ENCODE assay signal across 8 cellular contexts in the genomic region with DNA sequence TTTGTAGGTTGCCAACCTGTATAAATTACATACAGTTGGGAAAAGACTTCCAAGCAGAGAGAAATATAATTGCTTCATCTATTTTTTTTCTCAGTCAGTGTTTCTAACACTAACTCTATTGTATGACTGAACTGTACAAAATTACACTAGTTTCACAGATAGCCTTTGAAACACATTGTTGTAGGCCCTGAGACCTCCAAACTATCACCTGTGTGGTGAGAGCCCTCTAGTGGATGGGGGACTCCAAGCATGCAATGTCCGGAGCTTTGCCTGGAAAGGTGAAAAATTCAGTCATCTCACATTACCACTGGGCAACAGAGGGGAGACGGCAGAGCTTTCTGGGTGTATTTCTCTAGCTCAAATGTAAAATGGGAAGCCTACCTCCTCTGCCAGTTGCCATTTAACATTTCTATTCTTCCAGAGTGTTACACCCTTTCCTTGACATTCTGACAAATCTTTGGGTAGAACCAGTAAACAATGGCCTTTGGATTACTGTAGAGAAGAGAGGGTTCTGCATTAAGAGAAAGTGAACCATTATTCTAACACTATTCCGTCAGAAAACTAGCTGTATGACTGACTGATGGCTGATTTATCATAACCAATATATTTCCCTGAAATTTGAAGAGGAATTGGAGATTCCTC.
DNase-seq lines count a peak whose midpoint lies in the region; ATAC-seq and TF ChIP-seq lines count a peak whose summit lies in the region.

No MANE protein-coding gene starts in this region.

- no peaks in the 10 kb centered on the region for H3K36me3 Mint-ChIP-seq in memory B cell

- DNase-seq in 8988T (peak; percentile 8), HEK293T (ENCODE audit: extremely low spot score) (peak; percentile 65), LNCaP clone FGC (ENCODE audit: low read depth) (peak; percentile 30), RWPE1 (ENCODE audit: low spot score) (peak; percentile 69), dorsolateral prefrontal cortex (peak in 3 of 10 donors; percentile 15 to 40 (median 28)), memory B cell (ENCODE audit: low spot score in 2 of 2) (peak; percentile 16 to 32)

- no peaks in the 10 kb centered on the region for H3K27me3 Mint-ChIP-seq in memory B cell

- intact Hi-C loops in dorsolateral prefrontal cortex (cut with DNase I): no loop called here

- H3K4me1 Mint-ChIP-seq in memory B cell: no peaks in the 10 kb centered on the region

- no peak overlapping the region for H3K27ac Mint-ChIP-seq in memory B cell

- ATAC-seq in memory B cell (ENCODE audit: low read depth): peak; percentile 69
- ATAC-seq in activated CD4-positive, CD25-positive, alpha-beta regulatory T cell treated with anti-CD3 and anti-CD28 coated beads, Interleukin-2, amount 50 U/mL, for 24 hours: no peak

- no peaks in the 10 kb centered on the region for H3K27me3 ChIP-seq in dorsolateral prefrontal cortex

- H3K4me3 ChIP-seq in LNCaP clone FGC (ENCODE audit: low read depth, low read length) (no peak overlapping the region), dorsolateral prefrontal cortex (no peak overlapping the region)

- H3K27ac ChIP-seq in RWPE1: no peak overlapping the region
- no peak overlapping the region for H3K27ac ChIP-seq in dorsolateral prefrontal cortex

- H3K9me3 Mint-ChIP-seq in memory B cell: no peaks in the 10 kb centered on the region

- H3K4me3 Mint-ChIP-seq in memory B cell: no peak overlapping the region

- POLR2A ChIA-PET in HEK293T (lab: Yijun Ruan, JAX): no interaction called here
- POLR2A ChIA-PET in RWPE1 (lab: Yijun Ruan, JAX; ENCODE audit: low non-redundant PET): no interaction called here

- peak; percentile 86 for TF ChIP-seq CTCF in GM12873 (IDR thresholded peaks at IDR 0.05; ENCODE audit: insufficient read depth, low read depth, low read length, missing control alignments)
- TF ChIP-seq CTCF in LNCaP clone FGC (IDR thresholded peaks at IDR 0.05; ENCODE audit: control insufficient read depth, extremely low read depth, insufficient read depth): peak; percentile 87
- peak; percentile 72 for TF ChIP-seq CTCF in RWPE1 (conservative IDR thresholded peaks at IDR 0.05; ENCODE audit: low read depth)
- peak in 54 of 56 donors; percentile 23 to 71 (median 53) for TF ChIP-seq CTCF in dorsolateral prefrontal cortex (IDR thresholded peaks at IDR 0.05 in 54 of 56, conservative IDR thresholded peaks at IDR 0.05 in 2 of 56; ENCODE audit: low read depth in 1 of 56, partially characterized antibody in 56 of 56)

- CTCF ChIA-PET in HEK293T (lab: Yijun Ruan, JAX): interaction anchor here (0.5 to 1.7 kb wide), 6 partner anchors 13 to 426 kb away, joined by 3 to 7 read pairs (median 3); no protein-coding TSS in a partner anchor
- CTCF ChIA-PET in RWPE1 (lab: Yijun Ruan, JAX): interaction anchor here (0.5 to 1.6 kb wide), 45 partner anchors 9 to 1083 kb away, joined by 3 to 8 read pairs (median 4); no protein-coding TSS in a partner anchor

TF ChIP-seq in HEK293T, 16 proteins besides CTCF, POLR2A, EP300 and RAD21:
- TF ChIP-seq FOXK2 (IDR thresholded peaks at IDR 0.05) (no peak), HDGF (IDR thresholded peaks at IDR 0.05; ENCODE audit: borderline replicate concordance) (no peak), NFRKB (IDR thresholded peaks at IDR 0.05) (no peak), FOXM1 (IDR thresholded peaks at IDR 0.05; ENCODE audit: borderline replicate concordance) (no peak), FOXA1 (IDR thresholded peaks at IDR 0.05) (no peak), CTBP1 (IDR thresholded peaks at IDR 0.05; ENCODE audit: borderline replicate concordance) (no peak), TARDBP (IDR thresholded peaks at IDR 0.05) (no peak), ARNT (IDR thresholded peaks at IDR 0.05) (no peak), ELF4 (IDR thresholded peaks at IDR 0.05) (no peak), SP1 (IDR thresholded peaks at IDR 0.05) (no peak), ZNF384 (IDR thresholded peaks at IDR 0.05) (no peak), LEF1 (IDR thresholded peaks at IDR 0.05; ENCODE audit: borderline replicate concordance) (no peak), SUZ12 (IDR thresholded peaks at IDR 0.05) (no peak), BHLHE40 (IDR thresholded peaks at IDR 0.05; ENCODE audit: borderline replicate concordance) (no peak), L3MBTL2 (conservative IDR thresholded peaks at IDR 0.05) (no peak)
- TF ChIP-seq, protein P1, sequence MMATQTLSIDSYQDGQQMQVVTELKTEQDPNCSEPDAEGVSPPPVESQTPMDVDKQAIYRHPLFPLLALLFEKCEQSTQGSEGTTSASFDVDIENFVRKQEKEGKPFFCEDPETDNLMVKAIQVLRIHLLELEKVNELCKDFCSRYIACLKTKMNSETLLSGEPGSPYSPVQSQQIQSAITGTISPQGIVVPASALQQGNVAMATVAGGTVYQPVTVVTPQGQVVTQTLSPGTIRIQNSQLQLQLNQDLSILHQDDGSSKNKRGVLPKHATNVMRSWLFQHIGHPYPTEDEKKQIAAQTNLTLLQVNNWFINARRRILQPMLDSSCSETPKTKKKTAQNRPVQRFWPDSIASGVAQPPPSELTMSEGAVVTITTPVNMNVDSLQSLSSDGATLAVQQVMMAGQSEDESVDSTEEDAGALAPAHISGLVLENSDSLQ (IDR thresholded peaks at IDR 0.05): no peak
